Comparison of ENCODE assay signal across 9 cellular contexts in the genomic region with DNA sequence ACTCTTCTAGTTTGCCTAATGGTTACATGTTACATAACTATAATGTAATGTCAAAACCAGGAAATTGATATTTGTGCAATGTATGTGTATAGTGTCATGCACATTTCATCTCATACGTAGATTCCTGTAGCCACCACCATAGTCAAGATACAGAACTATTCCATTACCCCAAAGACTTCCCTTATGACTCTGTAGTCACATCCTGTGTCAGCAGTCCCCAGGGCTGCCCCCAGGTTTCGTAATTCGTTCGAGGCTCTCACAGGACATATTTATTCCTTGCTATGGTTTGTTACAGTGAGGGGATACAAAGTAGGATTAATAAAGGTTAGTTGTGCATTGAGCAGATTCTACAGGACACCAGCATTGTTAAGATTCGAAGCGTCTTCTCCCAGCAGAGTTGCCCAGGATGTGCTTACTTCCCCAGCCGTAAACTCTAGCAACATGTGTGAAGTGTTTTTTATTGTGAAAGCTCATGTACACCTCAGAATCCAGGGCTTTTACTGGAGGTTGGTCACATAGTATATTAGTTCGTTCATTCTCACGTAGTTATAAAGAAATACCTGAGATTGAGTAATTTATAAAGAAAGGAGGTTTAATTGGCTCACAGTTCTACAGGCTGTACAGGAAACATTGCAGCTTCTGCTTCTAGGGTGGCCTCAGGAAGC. TPM values are rescaled to one million over a fixed set of nuclear protein-coding genes. Genes with fewer than 3 reads are reported as not detected.
DNase-seq lines count a peak whose midpoint lies in the region; ATAC-seq and TF ChIP-seq lines count a peak whose summit lies in the region.
"Had no signal": no experiment of that assay in that cellular context is flagged by ENCODE, and none has a peak within 500 bp of the region (broad histone marks: within the 10 kb centered on the region; RNA-seq: fewer than 3 reads in every experiment).

No MANE protein-coding gene starts in this region.

- peaks cover 38% of the 10 kb centered on the region for H3K4me1 Mint-ChIP-seq in activated T-cell treated with anti-CD3 and anti-CD28 coated beads, Interleukin-2, amount 50 U/mL, for 72 hours (ENCODE audit: low read depth)
- H3K4me1 Mint-ChIP-seq in stimulated activated naive B cell treated with anti-CD40 and anti-IgM and Interleukin-4, amounts not matched to agents 10 μg/mL and 1 μg/mL and 100 μg/mL, for 72 hours, result peaks cover 35 to 62% of the 10 kb centered on the region in 2 donors
- peaks cover 4% of the 10 kb centered on the region for H3K4me1 Mint-ChIP-seq in MCF 10A (ENCODE audit: insufficient read depth, unreplicated experiment)

- peak overlapping the region; percentile 4 to 74 for H3K4me3 Mint-ChIP-seq in activated T-cell treated with anti-CD3 and anti-CD28 coated beads, Interleukin-2, amount 50 U/mL, for 72 hours
- no peak overlapping the region for H3K4me3 Mint-ChIP-seq in stimulated activated naive B cell treated with anti-CD40 and anti-IgM and Interleukin-4, amounts not matched to agents 10 μg/mL and 1 μg/mL and 100 μg/mL, for 72 hours
- no peak overlapping the region for H3K4me3 Mint-ChIP-seq in MCF 10A (ENCODE audit: unreplicated experiment)

- H3K27me3 Mint-ChIP-seq in activated T-cell treated with anti-CD3 and anti-CD28 coated beads, Interleukin-2, amount 50 U/mL, for 72 hours (ENCODE audit: low read depth), result no peaks in the 10 kb centered on the region
- no peaks in the 10 kb centered on the region for H3K27me3 Mint-ChIP-seq in stimulated activated naive B cell treated with anti-CD40 and anti-IgM and Interleukin-4, amounts not matched to agents 10 μg/mL and 1 μg/mL and 100 μg/mL, for 72 hours
- H3K27me3 Mint-ChIP-seq in MCF 10A (ENCODE audit: insufficient read depth, unreplicated experiment), result no peaks in the 10 kb centered on the region

- TF ChIP-seq CTCF in MCF 10A (IDR thresholded peaks at IDR 0.05; ENCODE audit: unreplicated experiment), result no peak

- peak; percentile 29 for DNase-seq in activated T-cell treated with anti-CD3 and anti-CD28 coated beads for 48 hours (ENCODE audit: low read depth)
- DNase-seq in activated T-cell treated with anti-CD3 and anti-CD28 coated beads, Interleukin-2, amount 50 U/mL, for 1 hour, result no peak
- DNase-seq in activated T-cell treated with anti-CD3 and anti-CD28 coated beads, Interleukin-2, amount 50 U/mL, for 72 hours, result peak; percentile 41 to 51
- no peak for DNase-seq in stimulated activated naive B cell treated with anti-CD40 and anti-IgM and Interleukin-4, amounts not matched to agents 10 μg/mL and 1 μg/mL and 100 μg/mL, for 72 hours
- no peak for DNase-seq in stimulated activated naive CD4-positive, alpha-beta T cell treated with Interleukin-2 at 50 U/mL for 16 hours (lab: John Stamatoyannopoulos, UW)
- DNase-seq in activated CD8-positive, alpha-beta memory T cell treated with anti-CD3 and anti-CD28 coated beads for 24 hours, result no peak
- DNase-seq in MCF 10A (ENCODE audit: unreplicated experiment), result no peak
- DNase-seq: BE2C had no signal

- peak overlapping the region; percentile 90 for H3K27ac Mint-ChIP-seq in activated T-cell treated with anti-CD3 and anti-CD28 coated beads, Interleukin-2, amount 50 U/mL, for 72 hours
- peak overlapping the region; percentile 77 for H3K27ac Mint-ChIP-seq in stimulated activated naive B cell treated with anti-CD40 and anti-IgM and Interleukin-4, amounts not matched to agents 10 μg/mL and 1 μg/mL and 100 μg/mL, for 72 hours
- H3K27ac Mint-ChIP-seq in MCF 10A (ENCODE audit: low read depth, unreplicated experiment), result no peak overlapping the region

- H3K36me3 Mint-ChIP-seq in activated T-cell treated with anti-CD3 and anti-CD28 coated beads, Interleukin-2, amount 50 U/mL, for 72 hours (ENCODE audit: insufficient read depth in 2 of 2), result peaks cover 6 to 8% of the 10 kb centered on the region in 2 donors
- H3K36me3 Mint-ChIP-seq in stimulated activated naive B cell treated with anti-CD40 and anti-IgM and Interleukin-4, amounts not matched to agents 10 μg/mL and 1 μg/mL and 100 μg/mL, for 72 hours, result peaks cover 19 to 46% of the 10 kb centered on the region in 2 donors
- H3K36me3 Mint-ChIP-seq in MCF 10A (ENCODE audit: insufficient read depth, unreplicated experiment), result peaks cover 21% of the 10 kb centered on the region

- POLR2A ChIA-PET in MCF 10A (lab: Yijun Ruan, JAX), result no interaction called here

- peak; percentile 85 for ATAC-seq in HG03066 (IDR thresholded peaks at IDR 0.05; ENCODE audit: low read depth, unreplicated experiment)
- ATAC-seq in activated T-cell treated with anti-CD3 and anti-CD28 coated beads, Interleukin-2, amount 50 U/mL, for 72 hours (replicated peaks in 1 of 2), result peak; percentile 96 to 100
- ATAC-seq in stimulated activated naive B cell treated with anti-CD40 and anti-IgM and Interleukin-4, amounts not matched to agents 10 μg/mL and 1 μg/mL and 100 μg/mL, for 72 hours (replicated peaks), result peak; percentile 77 to 98

- BruUV-seq in MCF 10A (replicated peaks; lab: Mats Ljungman, UMichigan), result no TSS peak

- H3K9me3 Mint-ChIP-seq in activated T-cell treated with anti-CD3 and anti-CD28 coated beads, Interleukin-2, amount 50 U/mL, for 72 hours, result peaks cover 2 to 3% of the 10 kb centered on the region in 2 donors
- peaks cover 4 to 8% of the 10 kb centered on the region in 2 donors for H3K9me3 Mint-ChIP-seq in stimulated activated naive B cell treated with anti-CD40 and anti-IgM and Interleukin-4, amounts not matched to agents 10 μg/mL and 1 μg/mL and 100 μg/mL, for 72 hours
- no peaks in the 10 kb centered on the region for H3K9me3 Mint-ChIP-seq in MCF 10A (ENCODE audit: unreplicated experiment)

- intact Hi-C loops in MCF 10A (cut with micrococcal nuclease), result no loop called here

- CTCF ChIA-PET in MCF 10A (lab: Yijun Ruan, JAX), result interaction anchor here (0.7 to 1.2 kb wide), 2 partner anchors 13 to 28 kb away, joined by 3 read pairs; no protein-coding TSS in a partner anchor

RNA-seq across cellular contexts. Expression of a gene that starts 18.6 kb away (rescaled TPM):
- total RNA-seq in activated T-cell treated with anti-CD3 and anti-CD28 coated beads, Interleukin-2, amount 50 U/mL, for 72 hours, result 10 to 100 TPM; 22.8 to 26.9 TPM
- total RNA-seq in MCF 10A (2022), result 49.5 and 57.4 TPM in 2 replicates

Comparison
In these comparisons a context has a peak if more than half of its experiments do, and no peak if none do; other contexts are left out.
1. DNase-seq: peak in activated T-cell treated with anti-CD3 and anti-CD28 coated beads for 48 hours (single experiment) and activated T-cell treated with anti-CD3 and anti-CD28 coated beads, Interleukin-2, amount 50 U/mL, for 72 hours (2 of 2); none in activated T-cell treated with anti-CD3 and anti-CD28 coated beads, Interleukin-2, amount 50 U/mL, for 1 hour (single experiment), stimulated activated naive B cell treated with anti-CD40 and anti-IgM and Interleukin-4, amounts not matched to agents 10 μg/mL and 1 μg/mL and 100 μg/mL, for 72 hours (single experiment), stimulated activated naive CD4-positive, alpha-beta T cell treated with Interleukin-2 at 50 U/mL for 16 hours (single experiment), activated CD8-positive, alpha-beta memory T cell treated with anti-CD3 and anti-CD28 coated beads for 24 hours (single experiment) and MCF 10A (single experiment).
2. H3K4me3 Mint-ChIP-seq: peak in activated T-cell treated with anti-CD3 and anti-CD28 coated beads, Interleukin-2, amount 50 U/mL, for 72 hours (2 of 2); none in stimulated activated naive B cell treated with anti-CD40 and anti-IgM and Interleukin-4, amounts not matched to agents 10 μg/mL and 1 μg/mL and 100 μg/mL, for 72 hours (0 of 2) and MCF 10A (single experiment).
3. Peak in every context shown above with its lines, with median percentiles within 50 percentile points of each other: ATAC-seq.